ENCODE assay signal across 20 cellular contexts in genomic region chr15:93024293-93024692, GRCh38.
DNase-seq lines count a peak whose midpoint lies in the region; ATAC-seq and TF ChIP-seq lines count a peak whose summit lies in the region.
"Had no signal": no experiment of that assay in that cellular context is flagged by ENCODE, and none has a peak within 500 bp of the region (broad histone marks: within the 10 kb centered on the region; RNA-seq: fewer than 3 reads in every experiment).

No MANE protein-coding gene starts in this region.

- WGBS in mesenchymal stem cell: 98% methylated on average over 10 of the region's 10 CpGs

- no peak overlapping the region for H2BK15ac ChIP-seq in mesenchymal stem cell (ENCODE audit: low read depth, poor library complexity, severe bottlenecking)

- H3K18ac ChIP-seq in mesenchymal stem cell (ENCODE audit: low read depth in 1 of 2, low read length in 2 of 2): no peak overlapping the region

- no peak overlapping the region for H3K4me3 ChIP-seq in CD4-positive, CD25-positive, alpha-beta regulatory T cell (ENCODE audit: low read depth, low read length)
- no peak overlapping the region for H3K4me3 ChIP-seq in neutrophil (ENCODE audit: low read depth in 1 of 2, low read length in 1 of 2)
- no peak overlapping the region for H3K4me3 ChIP-seq in mesenchymal stem cell (ENCODE audit: insufficient read depth in 1 of 2, low read depth in 1 of 2, low read length in 2 of 2)
- H3K4me3 ChIP-seq: upper lobe of left lung had no signal

- ATAC-seq in activated T-cell treated with anti-CD3 and anti-CD28 coated beads, Interleukin-2, amount 50 U/mL, for 4 hours: no peak
- no peak for ATAC-seq in CD4-positive, CD25-positive, alpha-beta regulatory T cell (ENCODE audit: low read depth in 2 of 2)
- no peak for ATAC-seq in activated naive CD8-positive, alpha-beta T cell treated with anti-CD3 and anti-CD28 coated beads, Interleukin-2, amount 50 U/mL, for 24 hours
- ATAC-seq: esophagus mucosa had no signal

- H2AFZ ChIP-seq in mesenchymal stem cell (ENCODE audit: low read depth, low read length): no peak overlapping the region

- no peak overlapping the region for H2BK120ac ChIP-seq in mesenchymal stem cell (ENCODE audit: low read depth, low read length)

- no peak overlapping the region for H2BK5ac ChIP-seq in mesenchymal stem cell (ENCODE audit: low read depth, low read length, poor library complexity, severe bottlenecking)

- peaks cover 29% of the 10 kb centered on the region for H3K79me1 ChIP-seq in mesenchymal stem cell (replicated peaks; ENCODE audit: low read length, poor library complexity, severe bottlenecking)

- no peak for TF ChIP-seq CTCF in neutrophil (IDR thresholded peaks at IDR 0.05)

- no peak overlapping the region for H3K4me3 Mint-ChIP-seq in activated T-cell treated with anti-CD3 and anti-CD28 coated beads, Interleukin-2, amount 50 U/mL, for 24 hours
- no peak overlapping the region for H3K4me3 Mint-ChIP-seq in activated T-cell treated with anti-CD3 and anti-CD28 coated beads, Interleukin-2, amount 50 U/mL, for 4 hours
- H3K4me3 Mint-ChIP-seq in CD4-positive, CD25-positive, alpha-beta regulatory T cell: no peak overlapping the region
- no peak overlapping the region for H3K4me3 Mint-ChIP-seq in activated naive CD8-positive, alpha-beta T cell treated with anti-CD3 and anti-CD28 coated beads, Interleukin-2, amount 50 U/mL, for 24 hours

- H3K27me3 Mint-ChIP-seq in activated T-cell treated with anti-CD3 and anti-CD28 coated beads, Interleukin-2, amount 50 U/mL, for 24 hours: no peaks in the 10 kb centered on the region
- H3K27me3 Mint-ChIP-seq in activated T-cell treated with anti-CD3 and anti-CD28 coated beads, Interleukin-2, amount 50 U/mL, for 4 hours (ENCODE audit: low read depth): no peaks in the 10 kb centered on the region
- H3K27me3 Mint-ChIP-seq in CD4-positive, CD25-positive, alpha-beta regulatory T cell: no peaks in the 10 kb centered on the region
- H3K27me3 Mint-ChIP-seq in activated naive CD8-positive, alpha-beta T cell treated with anti-CD3 and anti-CD28 coated beads, Interleukin-2, amount 50 U/mL, for 24 hours: no peaks in the 10 kb centered on the region

- H3K14ac ChIP-seq in mesenchymal stem cell (ENCODE audit: low read length in 2 of 2): no peak overlapping the region

- peaks cover 87% of the 10 kb centered on the region for H3K4me1 Mint-ChIP-seq in activated T-cell treated with anti-CD3 and anti-CD28 coated beads, Interleukin-2, amount 50 U/mL, for 24 hours (ENCODE audit: low read depth)
- H3K4me1 Mint-ChIP-seq in activated T-cell treated with anti-CD3 and anti-CD28 coated beads, Interleukin-2, amount 50 U/mL, for 4 hours (ENCODE audit: low read depth): peaks cover 63% of the 10 kb centered on the region
- peaks cover 27 to 66% (median 57%) of the 10 kb centered on the region in 4 donors for H3K4me1 Mint-ChIP-seq in CD4-positive, CD25-positive, alpha-beta regulatory T cell
- peaks cover 87% of the 10 kb centered on the region for H3K4me1 Mint-ChIP-seq in activated naive CD8-positive, alpha-beta T cell treated with anti-CD3 and anti-CD28 coated beads, Interleukin-2, amount 50 U/mL, for 24 hours

- H2BK12ac ChIP-seq in mesenchymal stem cell (ENCODE audit: low read length in 2 of 2): no peak overlapping the region

- H3K27ac Mint-ChIP-seq in activated T-cell treated with anti-CD3 and anti-CD28 coated beads, Interleukin-2, amount 50 U/mL, for 24 hours: peak overlapping the region; percentile 92
- H3K27ac Mint-ChIP-seq in CD4-positive, CD25-positive, alpha-beta regulatory T cell: peak overlapping the region in 2 of 3 donors; percentile 58 to 91
- H3K27ac Mint-ChIP-seq in activated naive CD8-positive, alpha-beta T cell treated with anti-CD3 and anti-CD28 coated beads, Interleukin-2, amount 50 U/mL, for 24 hours: peak overlapping the region; percentile 84

- no peak overlapping the region for H4K91ac ChIP-seq in mesenchymal stem cell (ENCODE audit: low read length)

- H3K9me3 Mint-ChIP-seq in activated T-cell treated with anti-CD3 and anti-CD28 coated beads, Interleukin-2, amount 50 U/mL, for 24 hours: no peaks in the 10 kb centered on the region
- H3K9me3 Mint-ChIP-seq in activated T-cell treated with anti-CD3 and anti-CD28 coated beads, Interleukin-2, amount 50 U/mL, for 4 hours: no peaks in the 10 kb centered on the region
- no peaks in the 10 kb centered on the region for H3K9me3 Mint-ChIP-seq in CD4-positive, CD25-positive, alpha-beta regulatory T cell
- no peaks in the 10 kb centered on the region for H3K9me3 Mint-ChIP-seq in activated naive CD8-positive, alpha-beta T cell treated with anti-CD3 and anti-CD28 coated beads, Interleukin-2, amount 50 U/mL, for 24 hours

- H3K27ac ChIP-seq in CD4-positive, CD25-positive, alpha-beta regulatory T cell (ENCODE audit: insufficient read depth, low read length, poor library complexity, severe bottlenecking): no peak overlapping the region
- H3K27ac ChIP-seq in neutrophil (peak overlapping the region; percentile 92), mesenchymal stem cell (ENCODE audit: low read length, poor library complexity, severe bottlenecking) (no peak overlapping the region)
- H3K27ac ChIP-seq: KMS-11 had no signal

- peaks cover 82% of the 10 kb centered on the region for H3K36me3 ChIP-seq in CD4-positive, CD25-positive, alpha-beta regulatory T cell (ENCODE audit: control insufficient read depth, insufficient read depth, low read length)
- H3K36me3 ChIP-seq in neutrophil (peaks cover 72% of the 10 kb centered on the region), mesenchymal stem cell (ENCODE audit: control insufficient read depth in 1 of 2, insufficient read depth in 2 of 2, low read depth in 1 of 2, low read length in 2 of 2) (peaks cover 67 to 89% of the 10 kb centered on the region in 2 experiments)

- no peak overlapping the region for H2AK5ac ChIP-seq in mesenchymal stem cell (ENCODE audit: low read length, severe bottlenecking)

- no peaks in the 10 kb centered on the region for H3K27me3 ChIP-seq in CD4-positive, CD25-positive, alpha-beta regulatory T cell (ENCODE audit: control insufficient read depth, insufficient read depth, low read length)
- H3K27me3 ChIP-seq in neutrophil: no peaks in the 10 kb centered on the region
- H3K27me3 ChIP-seq in mesenchymal stem cell (ENCODE audit: control insufficient read depth in 1 of 2, insufficient read depth in 1 of 2, low read length in 2 of 2): no peaks in the 10 kb centered on the region
- H3K27me3 ChIP-seq: spleen, upper lobe of left lung had no signal

- no peak overlapping the region for H3K9ac ChIP-seq in mesenchymal stem cell (ENCODE audit: low read length)
- H3K9ac ChIP-seq: KMS-11 had no signal

- DNase-seq in activated T-cell treated with anti-CD3 and anti-CD28 coated beads, Interleukin-2, amount 50 U/mL, for 24 hours: no peak
- no peak for DNase-seq in activated T-cell treated with anti-CD3 and anti-CD28 coated beads, Interleukin-2, amount 50 U/mL, for 4 hours
- no peak for DNase-seq in CD4-positive, CD25-positive, alpha-beta regulatory T cell
- no peak for DNase-seq in activated naive CD8-positive, alpha-beta T cell treated with anti-CD3 and anti-CD28 coated beads, Interleukin-2, amount 50 U/mL, for 24 hours
- no peak for DNase-seq in NCI-H774 (lab: John Stamatoyannopoulos, UW)
- no peak for DNase-seq in stimulated activated CD4-positive, alpha-beta T cell treated with anti-CD3 and anti-CD28 coated beads, Interleukin-1b, Interleukin-23, amount 100 ng/mL, for 48 hours
- no peak for DNase-seq in mesenchymal stem cell
- DNase-seq: activated CD4-positive, alpha-beta T cell treated with anti-CD3 and anti-CD28 coated beads for 4 hours; activated naive CD4-positive, alpha-beta T cell; effector CD4-positive, alpha-beta T cell; foreskin melanocyte; hypothalamus; NCI-H1694 treated with DMSO at 0.1 percent for 48 hours; NCI-H69; spleen; stimulated activated CD4-positive, alpha-beta T cell treated with anti-CD3 and anti-CD28 coated beads, Interleukin-4, amount 100 ng/mL, for 24 hours; upper lobe of left lung had no signal

- no peak overlapping the region for H3K23ac ChIP-seq in mesenchymal stem cell (ENCODE audit: low read length in 2 of 2)

- no peak overlapping the region for H4K8ac ChIP-seq in mesenchymal stem cell (ENCODE audit: low read length)

- peaks cover 89% of the 10 kb centered on the region for H3K36me3 Mint-ChIP-seq in activated T-cell treated with anti-CD3 and anti-CD28 coated beads, Interleukin-2, amount 50 U/mL, for 24 hours (ENCODE audit: low read depth)
- H3K36me3 Mint-ChIP-seq in activated T-cell treated with anti-CD3 and anti-CD28 coated beads, Interleukin-2, amount 50 U/mL, for 4 hours (ENCODE audit: insufficient read depth): peaks cover 64% of the 10 kb centered on the region
- peaks cover 65% of the 10 kb centered on the region for H3K36me3 Mint-ChIP-seq in CD4-positive, CD25-positive, alpha-beta regulatory T cell
- H3K36me3 Mint-ChIP-seq in activated naive CD8-positive, alpha-beta T cell treated with anti-CD3 and anti-CD28 coated beads, Interleukin-2, amount 50 U/mL, for 24 hours (ENCODE audit: low read depth): peaks cover 65% of the 10 kb centered on the region

- H3K9me3 ChIP-seq in CD4-positive, CD25-positive, alpha-beta regulatory T cell (ENCODE audit: control insufficient read depth in 2 of 2, low read length in 2 of 2): no peaks in the 10 kb centered on the region
- H3K9me3 ChIP-seq in neutrophil: no peaks in the 10 kb centered on the region
- H3K9me3 ChIP-seq in mesenchymal stem cell (ENCODE audit: control insufficient read depth, low read length): no peaks in the 10 kb centered on the region
- H3K9me3 ChIP-seq: spleen, upper lobe of left lung had no signal

- H3K4me2 ChIP-seq in mesenchymal stem cell (ENCODE audit: low read length, poor library complexity, severe bottlenecking): no peak overlapping the region
- H3K4me2 ChIP-seq: KMS-11 had no signal

- peaks cover 31% of the 10 kb centered on the region for H3K4me1 ChIP-seq in CD4-positive, CD25-positive, alpha-beta regulatory T cell (ENCODE audit: control insufficient read depth, insufficient read depth, low read length, poor library complexity, severe bottlenecking)
- H3K4me1 ChIP-seq in neutrophil (ENCODE audit: control insufficient read depth in 1 of 2, insufficient read depth in 1 of 2, low read depth in 1 of 2, low read length in 1 of 2) (peaks cover 49 to 50% of the 10 kb centered on the region in 2 experiments), mesenchymal stem cell (ENCODE audit: control insufficient read depth, insufficient read depth, low read depth, low read length) (peaks cover 5% of the 10 kb centered on the region)

- no peak overlapping the region for H3K4ac ChIP-seq in mesenchymal stem cell (ENCODE audit: low read depth in 1 of 2, low read length in 2 of 2)
